In the genomic region with DNA sequence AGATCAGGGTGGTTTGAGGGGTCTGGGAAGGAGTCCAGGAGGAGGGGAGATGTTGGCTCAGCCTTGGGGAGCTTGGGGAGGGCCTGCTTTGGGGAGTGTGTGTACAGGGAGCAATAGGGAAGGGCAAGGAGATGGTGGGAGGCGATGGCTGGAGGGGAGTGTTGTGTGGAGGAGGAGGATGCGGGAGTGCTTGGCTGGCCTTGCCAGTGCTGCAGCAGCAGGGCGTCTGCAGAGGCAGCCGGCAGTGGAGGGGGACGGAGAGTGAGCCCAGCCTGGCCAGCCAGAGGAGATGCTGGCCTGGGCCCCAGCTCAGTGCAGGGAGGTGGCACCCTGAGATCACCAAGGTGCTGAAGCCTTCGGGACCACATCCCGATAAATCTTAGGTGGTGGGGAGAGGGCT, we compare ENCODE assay signal across 26 cellular contexts. TPM values are rescaled to one million over a fixed set of nuclear protein-coding genes. Genes with fewer than 3 reads are reported as not detected.
DNase-seq lines count a peak whose midpoint lies in the region; FAIRE-seq and TF ChIP-seq lines count a peak whose summit lies in the region.
"Had no signal": no experiment of that assay in that cellular context is flagged by ENCODE, and none has a peak within 500 bp of the region (broad histone marks: within the 10 kb centered on the region; RNA-seq: fewer than 3 reads in every experiment).

No MANE protein-coding gene starts in this region.

- TF ChIP-seq CTCF in glutamatergic neuron (IDR thresholded peaks at IDR 0.05; ENCODE audit: partially characterized antibody, unreplicated experiment) (no peak), nephron progenitor cell (IDR thresholded peaks at IDR 0.05) (no peak), thyroid gland (IDR thresholded peaks at IDR 0.05) (no peak), D721Med (IDR thresholded peaks at IDR 0.05; ENCODE audit: insufficient read depth, missing control alignments) (no peak)

- H3K9me3 Mint-ChIP-seq in glutamatergic neuron (ENCODE audit: unreplicated experiment) (peaks cover 6% of the 10 kb centered on the region), nephron progenitor cell (no peaks in the 10 kb centered on the region)
- H3K9me3 Mint-ChIP-seq in activated T-helper 1 cell treated with anti-CD3 and anti-CD28 coated beads, Interleukin-12 subunit alpha, Interleukin-12 subunit beta, Interleukin-2, Interleukin-4 antibody, amounts not matched to agents 30 ng/mL and 10 ng/mL and 1 ng/mL, durations not matched to agents 14 hours and 24 hours and 36 hours: no peaks in the 10 kb centered on the region
- H3K9me3 Mint-ChIP-seq: activated CD4-positive, alpha-beta memory T cell treated with anti-CD3 and anti-CD28 coated beads, Interleukin-2, amount 10 ng/mL, durations not matched to agents 7 days and 5 days; neural crest cell had no signal

- H3K27ac Mint-ChIP-seq in glutamatergic neuron (ENCODE audit: unreplicated experiment) (no peak overlapping the region), nephron progenitor cell (peak overlapping the region; percentile 85)
- H3K27ac Mint-ChIP-seq in activated T-helper 1 cell treated with anti-CD3 and anti-CD28 coated beads, Interleukin-12 subunit alpha, Interleukin-12 subunit beta, Interleukin-2, Interleukin-4 antibody, amounts not matched to agents 30 ng/mL and 10 ng/mL and 1 ng/mL, durations not matched to agents 14 hours and 24 hours and 36 hours: no peak overlapping the region
- H3K27ac Mint-ChIP-seq: activated CD4-positive, alpha-beta memory T cell treated with anti-CD3 and anti-CD28 coated beads, Interleukin-2, amount 10 ng/mL, durations not matched to agents 7 days and 5 days; B cell; progenitor cell of endocrine pancreas had no signal

- H3K4me1 Mint-ChIP-seq in glutamatergic neuron (ENCODE audit: low read depth, unreplicated experiment) (peaks cover 46% of the 10 kb centered on the region), nephron progenitor cell (peaks cover 72% of the 10 kb centered on the region)
- H3K4me1 Mint-ChIP-seq in activated T-helper 1 cell treated with anti-CD3 and anti-CD28 coated beads, Interleukin-12 subunit alpha, Interleukin-12 subunit beta, Interleukin-2, Interleukin-4 antibody, amounts not matched to agents 30 ng/mL and 10 ng/mL and 1 ng/mL, durations not matched to agents 14 hours and 24 hours and 36 hours (ENCODE audit: low read depth): no peaks in the 10 kb centered on the region
- H3K4me1 Mint-ChIP-seq: activated CD4-positive, alpha-beta memory T cell treated with anti-CD3 and anti-CD28 coated beads, Interleukin-2, amount 10 ng/mL, durations not matched to agents 7 days and 5 days had no signal

- H3K27me3 ChIP-seq in thyroid gland: no peaks in the 10 kb centered on the region
- H3K27me3 ChIP-seq: tibial nerve had no signal

- no peaks in the 10 kb centered on the region for H3K36me3 Mint-ChIP-seq in glutamatergic neuron (ENCODE audit: unreplicated experiment)
- no peaks in the 10 kb centered on the region for H3K36me3 Mint-ChIP-seq in nephron progenitor cell (ENCODE audit: low read depth)
- H3K36me3 Mint-ChIP-seq in activated T-helper 1 cell treated with anti-CD3 and anti-CD28 coated beads, Interleukin-12 subunit alpha, Interleukin-12 subunit beta, Interleukin-2, Interleukin-4 antibody, amounts not matched to agents 30 ng/mL and 10 ng/mL and 1 ng/mL, durations not matched to agents 14 hours and 24 hours and 36 hours (ENCODE audit: low read depth): no peaks in the 10 kb centered on the region

- TF ChIP-seq POLR2A in thyroid gland (IDR thresholded peaks at IDR 0.05): no peak

- no peak for FAIRE-seq in D721Med (lab: Jason Lieb, UNC)
- FAIRE-seq: A204.1, HepG2 had no signal

- H3K4me1 ChIP-seq in thyroid gland: peaks cover 33 to 34% of the 10 kb centered on the region in 2 donors

- DNase-seq in NCI-H510A treated with DMSO at 0.1 percent for 48 hours (lab: John Stamatoyannopoulos, UW) (peak; percentile 33), NCI-H510A (lab: John Stamatoyannopoulos, UW) (no peak), glutamatergic neuron (peak; percentile 58), nephron progenitor cell (peak; percentile 58), thyroid gland (peak; percentile 36 to 44), D721Med (ENCODE audit: insufficient read length, low spot score) (no peak), HuH-7 (ENCODE audit: low spot score) (no peak)
- DNase-seq in activated T-helper 1 cell treated with anti-CD3 and anti-CD28 coated beads, Interleukin-12 subunit alpha, Interleukin-12 subunit beta, Interleukin-2, Interleukin-4 antibody, amounts not matched to agents 30 ng/mL and 10 ng/mL and 1 ng/mL, durations not matched to agents 14 hours and 24 hours and 36 hours (ENCODE audit: low spot score): no peak
- DNase-seq: activated CD4-positive, alpha-beta memory T cell treated with anti-CD3 and anti-CD28 coated beads, Interleukin-2, amount 10 ng/mL, durations not matched to agents 7 days and 5 days; activated gamma-delta T cell; adrenal gland; NCI-H2107; NCI-H748 treated with DMSO at 0.1 percent for 48 hours; stimulated activated CD4-positive, alpha-beta T cell treated with anti-CD3 and anti-CD28 coated beads, Interleukin-4, amount 100 ng/mL, for 1 hour; stimulated activated naive CD8-positive, alpha-beta T cell treated with anti-CD3 and anti-CD28 coated beads, Interleukin-15, Interleukin-2, amounts not matched to agents 100 U/mL and 50 U/mL, for 24 hours had no signal

- no peak overlapping the region for H3K27ac ChIP-seq in thyroid gland
- H3K27ac ChIP-seq: adrenal gland, HL-60, tibial nerve had no signal

- intact Hi-C loops in thyroid gland (cut with DNase I): no loop called here
- intact Hi-C loops in activated T-helper 1 cell treated with anti-CD3 and anti-CD28 coated beads, Interleukin-12 subunit alpha, Interleukin-12 subunit beta, Interleukin-2, Interleukin-4 antibody, amounts not matched to agents 30 ng/mL and 10 ng/mL and 1 ng/mL, durations not matched to agents 14 hours and 24 hours and 36 hours (cut with micrococcal nuclease): loop anchor here (5.0 kb wide), 1 partner anchor 156 kb away; no protein-coding TSS in a partner anchor

- H3K4me3 Mint-ChIP-seq in glutamatergic neuron (ENCODE audit: unreplicated experiment) (no peak overlapping the region), nephron progenitor cell (peak overlapping the region; percentile 54)
- no peak overlapping the region for H3K4me3 Mint-ChIP-seq in activated T-helper 1 cell treated with anti-CD3 and anti-CD28 coated beads, Interleukin-12 subunit alpha, Interleukin-12 subunit beta, Interleukin-2, Interleukin-4 antibody, amounts not matched to agents 30 ng/mL and 10 ng/mL and 1 ng/mL, durations not matched to agents 14 hours and 24 hours and 36 hours
- H3K4me3 Mint-ChIP-seq: activated CD4-positive, alpha-beta memory T cell treated with anti-CD3 and anti-CD28 coated beads, Interleukin-2, amount 10 ng/mL, durations not matched to agents 7 days and 5 days; B cell; neural crest cell had no signal

- H3K4me3 ChIP-seq in thyroid gland (replicated peaks in 1 of 3): no peak overlapping the region
- H3K4me3 ChIP-seq: adrenal gland, smooth muscle cell, tibial nerve had no signal

- H3K27me3 Mint-ChIP-seq in glutamatergic neuron (ENCODE audit: unreplicated experiment) (peaks cover 8% of the 10 kb centered on the region), nephron progenitor cell (ENCODE audit: low read depth, poor library complexity) (peaks cover 7% of the 10 kb centered on the region)
- H3K27me3 Mint-ChIP-seq in activated T-helper 1 cell treated with anti-CD3 and anti-CD28 coated beads, Interleukin-12 subunit alpha, Interleukin-12 subunit beta, Interleukin-2, Interleukin-4 antibody, amounts not matched to agents 30 ng/mL and 10 ng/mL and 1 ng/mL, durations not matched to agents 14 hours and 24 hours and 36 hours (ENCODE audit: insufficient read depth): peaks cover 17% of the 10 kb centered on the region

- no peaks in the 10 kb centered on the region for H3K36me3 ChIP-seq in thyroid gland
- H3K36me3 ChIP-seq: adrenal gland, tibial nerve had no signal

- WGBS in thyroid gland, 2 donors: 48 to 51% methylated on average over 7 of the region's 7 CpGs

- no peaks in the 10 kb centered on the region for H3K9me3 ChIP-seq in thyroid gland
- H3K9me3 ChIP-seq: adrenal gland, tibial nerve had no signal

RNA-seq across cellular contexts. Expression of a gene that starts 3.9 kb away (rescaled TPM):
- total RNA-seq in glutamatergic neuron (ENCODE audit: unreplicated experiment) (2.7 TPM), thyroid gland (10 to 100 TPM in 3 of 4 donors, 1 to 10 TPM in 1; 7.9 to 20.5 (median 17.1) TPM)
- not detected in 2 replicates for total RNA-seq in activated T-helper 1 cell treated with anti-CD3 and anti-CD28 coated beads, Interleukin-12 subunit alpha, Interleukin-12 subunit beta, Interleukin-2, Interleukin-4 antibody, amounts not matched to agents 30 ng/mL and 10 ng/mL and 1 ng/mL, durations not matched to agents 14 hours and 24 hours and 36 hours
- total RNA-seq: activated CD4-positive, alpha-beta memory T cell treated with anti-CD3 and anti-CD28 coated beads, Interleukin-2, amount 10 ng/mL, durations not matched to agents 7 days and 5 days; B cell; Daoy; mononuclear cell; OCI-LY7 had no signal

RNA-seq across cellular contexts. Expression of a gene that starts 31.3 kb away (rescaled TPM):
- 48.7 TPM for total RNA-seq in glutamatergic neuron (ENCODE audit: unreplicated experiment)
- 10 to 100 TPM; 21.1 to 74.7 (median 32.7) TPM for total RNA-seq in thyroid gland
- total RNA-seq in activated T-helper 1 cell treated with anti-CD3 and anti-CD28 coated beads, Interleukin-12 subunit alpha, Interleukin-12 subunit beta, Interleukin-2, Interleukin-4 antibody, amounts not matched to agents 30 ng/mL and 10 ng/mL and 1 ng/mL, durations not matched to agents 14 hours and 24 hours and 36 hours: 123 and 139 TPM in 2 replicates

RNA-seq across cellular contexts. Expression of a gene that starts 46.1 kb away (rescaled TPM):
- 82.4 TPM for total RNA-seq in glutamatergic neuron (ENCODE audit: unreplicated experiment)
- 10 to 100 TPM; 50.0 to 76.6 (median 64.6) TPM for total RNA-seq in thyroid gland
- 63.6 and 64.4 TPM in 2 replicates for total RNA-seq in activated T-helper 1 cell treated with anti-CD3 and anti-CD28 coated beads, Interleukin-12 subunit alpha, Interleukin-12 subunit beta, Interleukin-2, Interleukin-4 antibody, amounts not matched to agents 30 ng/mL and 10 ng/mL and 1 ng/mL, durations not matched to agents 14 hours and 24 hours and 36 hours

Comparison
In these comparisons a context has a peak if more than half of its experiments do, and no peak if none do; other contexts are left out.
1. DNase-seq: peak in NCI-H510A treated with DMSO at 0.1 percent for 48 hours (single experiment), glutamatergic neuron (single experiment), nephron progenitor cell (single experiment) and thyroid gland (2 of 2); none in NCI-H510A (single experiment), D721Med (single experiment), HuH-7 (single experiment) and activated T-helper 1 cell treated with anti-CD3 and anti-CD28 coated beads, Interleukin-12 subunit alpha, Interleukin-12 subunit beta, Interleukin-2, Interleukin-4 antibody, amounts not matched to agents 30 ng/mL and 10 ng/mL and 1 ng/mL, durations not matched to agents 14 hours and 24 hours and 36 hours (single experiment).